Comparison of ENCODE assay signal across 7 cellular contexts in the genomic region with DNA sequence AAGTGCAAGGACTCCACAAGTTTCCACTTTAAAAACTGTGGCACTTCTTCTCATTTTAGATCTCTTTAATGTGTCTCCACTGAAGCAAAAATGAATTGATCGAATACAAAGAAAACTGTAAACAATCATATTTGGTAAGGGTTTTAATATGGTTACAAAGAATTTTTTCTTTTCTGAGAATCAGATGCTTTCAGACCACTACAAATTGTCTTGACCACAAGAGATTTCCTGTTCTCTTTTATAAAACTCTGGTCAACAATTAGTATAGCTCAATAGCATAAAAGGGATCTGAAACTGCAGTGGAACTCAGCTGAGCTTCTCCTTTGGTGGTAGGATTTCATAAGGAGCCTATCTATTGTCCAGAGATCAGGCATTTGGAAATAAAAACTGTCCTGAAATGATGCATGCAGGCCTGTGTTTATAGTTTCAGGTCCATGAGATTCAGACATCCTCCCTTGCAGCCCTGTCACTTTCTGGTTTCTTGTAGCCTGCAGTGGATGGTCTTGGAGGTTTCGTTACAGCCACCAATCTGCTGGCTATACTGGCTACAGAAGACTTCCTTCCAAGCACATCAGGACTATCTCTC.
DNase-seq lines count a peak whose midpoint lies in the region; ATAC-seq and TF ChIP-seq lines count a peak whose summit lies in the region.

No MANE protein-coding gene starts in this region.

- H3K27me3 Mint-ChIP-seq in naive B cell: no peaks in the 10 kb centered on the region
- no peaks in the 10 kb centered on the region for H3K27me3 Mint-ChIP-seq in endothelial cell (ENCODE audit: unreplicated experiment)

- H3K36me3 Mint-ChIP-seq in naive B cell (peaks cover 15 to 23% of the 10 kb centered on the region in 2 donors), endothelial cell (ENCODE audit: low read depth, unreplicated experiment) (no peaks in the 10 kb centered on the region)

- H3K4me3 Mint-ChIP-seq in naive B cell (peak overlapping the region; percentile 6 to 77 (median 53)), endothelial cell (ENCODE audit: unreplicated experiment) (no peak overlapping the region)

- no peaks in the 10 kb centered on the region for H3K9me3 Mint-ChIP-seq in naive B cell
- H3K9me3 Mint-ChIP-seq in endothelial cell (ENCODE audit: unreplicated experiment): no peaks in the 10 kb centered on the region

- TF ChIP-seq CTCF in endothelial cell (IDR thresholded peaks at IDR 0.05; ENCODE audit: unreplicated experiment): no peak

- peaks cover 34 to 60% (median 41%) of the 10 kb centered on the region in 3 donors for H3K4me1 Mint-ChIP-seq in naive B cell
- peaks cover 3% of the 10 kb centered on the region for H3K4me1 Mint-ChIP-seq in endothelial cell (ENCODE audit: unreplicated experiment)

- peak; percentile 94 for DNase-seq in SIG-M5 treated with dmso at 0.1 percent for 504 hours (lab: John Stamatoyannopoulos, UW; ENCODE audit: unreplicated experiment)
- DNase-seq in naive B cell: peak; percentile 42
- no peak for DNase-seq in ecto neural progenitor cell (ENCODE audit: low spot score)
- DNase-seq in NCI-H2107 (lab: John Stamatoyannopoulos, UW): no peak
- DNase-seq in endothelial cell (ENCODE audit: low spot score): no peak

- ATAC-seq in GM19035 (IDR thresholded peaks at IDR 0.05; ENCODE audit: unreplicated experiment) (peak; percentile 68), HG02943 (IDR thresholded peaks at IDR 0.05; ENCODE audit: low read depth, unreplicated experiment) (peak; percentile 83), naive B cell (ENCODE audit: low read depth in 2 of 2) (peak; percentile 62 to 75)

- H3K27ac Mint-ChIP-seq in naive B cell (peak overlapping the region in 4 of 6 donors; percentile 33 to 76 (median 57)), endothelial cell (ENCODE audit: unreplicated experiment) (no peak overlapping the region)

Comparison
In these comparisons a context has a peak if more than half of its experiments do, and no peak if none do; other contexts are left out.
1. DNase-seq: peak in SIG-M5 treated with dmso at 0.1 percent for 504 hours (single experiment) and naive B cell (single experiment); none in ecto neural progenitor cell (single experiment), NCI-H2107 (single experiment) and endothelial cell (single experiment).
2. Peak in every context shown above with its lines, with median percentiles within 50 percentile points of each other: ATAC-seq.